In the genomic region with DNA sequence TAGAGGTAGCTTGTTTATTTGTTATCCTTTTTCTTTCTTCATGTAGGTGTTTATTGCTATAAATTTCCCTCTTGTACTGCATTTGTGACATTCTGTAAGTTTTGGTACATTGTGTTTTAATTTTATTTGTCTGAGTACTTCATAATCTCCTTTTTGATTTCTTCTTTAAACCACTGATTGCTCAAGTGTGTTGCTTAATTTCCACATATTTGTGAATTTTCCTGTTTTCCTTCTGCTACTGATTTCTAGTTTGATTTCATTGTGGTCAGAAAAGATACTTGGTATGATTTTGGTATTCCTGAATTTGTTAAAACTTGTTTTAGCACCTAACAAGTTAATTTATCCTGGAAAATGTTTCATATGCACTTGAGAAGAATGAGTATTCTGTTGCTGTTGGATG, we compare ENCODE assay signal across 29 cellular contexts. TPM values are rescaled to one million over a fixed set of nuclear protein-coding genes. Genes with fewer than 3 reads are reported as not detected.
"Had no signal": no experiment of that assay in that cellular context is flagged by ENCODE, and none has a peak within 500 bp of the region (broad histone marks: within the 10 kb centered on the region; RNA-seq: fewer than 3 reads in every experiment).

No MANE protein-coding gene starts in this region.

- H3K27me3 ChIP-seq: MG63, Peyer's patch, SJCRH30 had no signal

- H3K27ac ChIP-seq: KMS-11, Peyer's patch, RWPE1, SJCRH30 had no signal

- H3K4me2 ChIP-seq: KMS-11, SK-N-SH had no signal

- H3K4me3 Mint-ChIP-seq: activated CD8-positive, alpha-beta memory T cell treated with anti-CD3 and anti-CD28 coated beads, Interleukin-2, amount 10 ng/mL, durations not matched to agents 7 days and 5 days; activated naive CD4-positive, alpha-beta T cell treated with anti-CD3 and anti-CD28 coated beads, Interleukin-2, amount 50 U/mL, for 24 hours; activated T-cell treated with anti-CD3 and anti-CD28 coated beads, Interleukin-2, amount 50 U/mL, for 24 hours; activated T-helper 1 cell treated with anti-CD3 and anti-CD28 coated beads, Interleukin-12 subunit alpha, Interleukin-12 subunit beta, Interleukin-2, Interleukin-4 antibody, amounts not matched to agents 30 ng/mL and 10 ng/mL and 1 ng/mL, durations not matched to agents 14 hours and 24 hours and 36 hours; brain had no signal

- H3K4me3 ChIP-seq: MG63, Peyer's patch, SJCRH30 had no signal

- H3K4me1 Mint-ChIP-seq: activated CD8-positive, alpha-beta memory T cell treated with anti-CD3 and anti-CD28 coated beads, Interleukin-2, amount 10 ng/mL, durations not matched to agents 7 days and 5 days; activated naive CD4-positive, alpha-beta T cell treated with anti-CD3 and anti-CD28 coated beads, Interleukin-2, amount 50 U/mL, for 24 hours; brain had no signal

- H3K36me3 ChIP-seq: MG63, Peyer's patch, SJCRH30 had no signal

- H3K9me3 ChIP-seq: MG63, Peyer's patch, SJCRH30 had no signal

- H3K36me3 Mint-ChIP-seq: activated CD8-positive, alpha-beta memory T cell treated with anti-CD3 and anti-CD28 coated beads, Interleukin-2, amount 10 ng/mL, durations not matched to agents 7 days and 5 days; brain had no signal

- FAIRE-seq: astrocyte had no signal

- DNase-seq: activated CD4-positive, alpha-beta T cell treated with anti-CD3 and anti-CD28 coated beads for 48 hours; activated CD4-positive, alpha-beta T cell treated with anti-CD3 and anti-CD28 coated beads, Interleukin-2, amount 50 U/mL, for 4 hours; activated CD4-positive, CD25-positive, alpha-beta regulatory T cell treated with anti-CD3 and anti-CD28 coated beads, Interleukin-2, amount 50 U/mL, for 72 hours; activated CD8-positive, alpha-beta memory T cell treated with anti-CD3 and anti-CD28 coated beads, Interleukin-2, amount 10 ng/mL, durations not matched to agents 7 days and 5 days; activated effector memory CD4-positive, alpha-beta T cell treated with Interleukin-2 at 50 U/mL for 16 hours; activated naive CD4-positive, alpha-beta T cell; activated T-cell treated with anti-CD3 and anti-CD28 coated beads, Interleukin-2, amount 50 U/mL, for 24 hours; amygdala; cerebellar nuclear complex; MG63; MV-4-11; NCI-H1105; NCI-H1436; NCI-H1694 treated with DMSO at 0.1 percent for 48 hours; NCI-H2081; NCI-H510A treated with DMSO at 0.1 percent for 48 hours; NCI-H69; Peyer's patch; Right ventricle myocardium superior; SJCRH30; SK-N-SH; T-helper 1 cell had no signal

- H3K9ac ChIP-seq: KMS-11, SK-N-SH had no signal

- H3K27ac Mint-ChIP-seq: activated CD8-positive, alpha-beta memory T cell treated with anti-CD3 and anti-CD28 coated beads, Interleukin-2, amount 10 ng/mL, durations not matched to agents 7 days and 5 days; activated naive CD4-positive, alpha-beta T cell treated with anti-CD3 and anti-CD28 coated beads, Interleukin-2, amount 50 U/mL, for 24 hours; activated T-cell treated with anti-CD3 and anti-CD28 coated beads, Interleukin-2, amount 50 U/mL, for 24 hours; activated T-helper 1 cell treated with anti-CD3 and anti-CD28 coated beads, Interleukin-12 subunit alpha, Interleukin-12 subunit beta, Interleukin-2, Interleukin-4 antibody, amounts not matched to agents 30 ng/mL and 10 ng/mL and 1 ng/mL, durations not matched to agents 14 hours and 24 hours and 36 hours; brain had no signal

- H3K4me1 ChIP-seq: Peyer's patch, SJCRH30 had no signal

- ATAC-seq: activated CD8-positive, alpha-beta memory T cell treated with anti-CD3 and anti-CD28 coated beads, Interleukin-2, amount 10 ng/mL, durations not matched to agents 7 days and 5 days had no signal

RNA-seq across cellular contexts. Expression of a gene that starts 15.1 kb away (rescaled TPM):
- total RNA-seq: activated CD8-positive, alpha-beta memory T cell treated with anti-CD3 and anti-CD28 coated beads, Interleukin-2, amount 10 ng/mL, durations not matched to agents 7 days and 5 days; activated T-helper 1 cell treated with anti-CD3 and anti-CD28 coated beads, Interleukin-12 subunit alpha, Interleukin-12 subunit beta, Interleukin-2, Interleukin-4 antibody, amounts not matched to agents 30 ng/mL and 10 ng/mL and 1 ng/mL, durations not matched to agents 14 hours and 24 hours and 36 hours; astrocyte; cardiac septum; Peyer's patch; Right ventricle myocardium superior; SJCRH30 had no signal
- polyA plus RNA-seq: SK-N-SH had no signal
